Comparison of ENCODE assay signal across 9 cellular contexts in genomic region chr14:89616425-89617141, GRCh38.
DNase-seq lines count a peak whose midpoint lies in the region; ATAC-seq, FAIRE-seq and TF ChIP-seq lines count a peak whose summit lies in the region.
"Had no signal": no experiment of that assay in that cellular context is flagged by ENCODE, and none has a peak within 500 bp of the region (broad histone marks: within the 10 kb centered on the region; RNA-seq: fewer than 3 reads in every experiment).

No MANE protein-coding gene starts in this region.

- H3K36me3 ChIP-seq in small intestine (ENCODE audit: control insufficient read depth in 2 of 2, insufficient read depth in 2 of 2, low read length in 2 of 2) (peaks cover 0 to 2% of the 10 kb centered on the region in 2 donors), left lung (no peaks in the 10 kb centered on the region)

- WGBS in small intestine, 3 donors: 13 to 21% (median 16%) methylated on average over 6 of the region's 6 CpGs

- H3K27ac ChIP-seq in small intestine (ENCODE audit: low read depth in 1 of 2, low read length in 1 of 2): peak overlapping the region; percentile 62 to 70
- peak overlapping the region in 1 of 2 donors; percentile 82 for H3K27ac ChIP-seq in left lung
- H3K27ac ChIP-seq: HL-60 had no signal

- ATAC-seq in GM18505 (IDR thresholded peaks at IDR 0.05; ENCODE audit: unreplicated experiment) (peak; percentile 37), HG02885 (IDR thresholded peaks at IDR 0.05; ENCODE audit: poor library complexity, unreplicated experiment) (peak; percentile 41), left lung (no peak)

- no peaks in the 10 kb centered on the region for H3K9me3 Mint-ChIP-seq in T-helper 1 cell treated with Interleukin-12 subunit alpha and Interleukin-12 subunit beta and Interleukin-4 antibody, amounts not matched to agents 30 μg/mL and 1 μg/mL, for 36 hours

- H3K27me3 ChIP-seq in small intestine (ENCODE audit: control insufficient read depth in 2 of 2, insufficient read depth in 2 of 2, low read length in 2 of 2) (no peaks in the 10 kb centered on the region), left lung (no peaks in the 10 kb centered on the region)

- no peaks in the 10 kb centered on the region for H3K27me3 Mint-ChIP-seq in T-helper 1 cell treated with Interleukin-12 subunit alpha and Interleukin-12 subunit beta and Interleukin-4 antibody, amounts not matched to agents 30 μg/mL and 1 μg/mL, for 36 hours (ENCODE audit: low read depth)

- peaks cover 69% of the 10 kb centered on the region for H3K4me1 Mint-ChIP-seq in T-helper 1 cell treated with Interleukin-12 subunit alpha and Interleukin-12 subunit beta and Interleukin-4 antibody, amounts not matched to agents 30 μg/mL and 1 μg/mL, for 36 hours (ENCODE audit: low read depth)

- H3K4me1 ChIP-seq in small intestine (ENCODE audit: control insufficient read depth in 2 of 2, insufficient read depth in 1 of 2, low read depth in 1 of 2, low read length in 1 of 2) (peaks cover 0 to 18% of the 10 kb centered on the region in 2 donors), left lung (peaks cover 2 to 57% of the 10 kb centered on the region in 2 donors)

- DNase-seq in AG08396 (ENCODE audit: low spot score) (peak; percentile 24), fibroblast of the aortic adventitia (ENCODE audit: low read depth) (peak; percentile 16), small intestine (peak; percentile 41), H4 (ENCODE audit: low spot score) (no peak), left lung (no peak)

- H3K36me3 Mint-ChIP-seq in T-helper 1 cell treated with Interleukin-12 subunit alpha and Interleukin-12 subunit beta and Interleukin-4 antibody, amounts not matched to agents 30 μg/mL and 1 μg/mL, for 36 hours (ENCODE audit: low read depth): peaks cover 8% of the 10 kb centered on the region

- TF ChIP-seq CTCF in fibroblast of the aortic adventitia (IDR thresholded peaks at IDR 0.05; ENCODE audit: insufficient read depth, low read length) (no peak), left lung (IDR thresholded peaks at IDR 0.05) (no peak)

- no peak for FAIRE-seq in small intestine (lab: Jason Lieb, UNC)

- no peak for TF ChIP-seq POLR2A in GM18505 (IDR thresholded peaks at IDR 0.05; ENCODE audit: borderline replicate concordance, extremely low read depth, insufficient read depth, insufficient read length)

- peak overlapping the region; percentile 91 for H3K4me3 Mint-ChIP-seq in T-helper 1 cell treated with Interleukin-12 subunit alpha and Interleukin-12 subunit beta and Interleukin-4 antibody, amounts not matched to agents 30 μg/mL and 1 μg/mL, for 36 hours

- intact Hi-C loops in left lung (cut with DNase I): no loop called here

- H3K9me3 ChIP-seq in small intestine (ENCODE audit: control insufficient read depth, low read depth): no peaks in the 10 kb centered on the region
- no peaks in the 10 kb centered on the region for H3K9me3 ChIP-seq in left lung

- H3K4me3 ChIP-seq in fibroblast of the aortic adventitia (ENCODE audit: low read depth, low read length) (no peak overlapping the region), small intestine (ENCODE audit: low read depth in 1 of 2, low read length in 2 of 2) (peak overlapping the region in 1 of 2 donors; percentile 98), left lung (no peak overlapping the region)

- peak overlapping the region; percentile 97 for H3K27ac Mint-ChIP-seq in T-helper 1 cell treated with Interleukin-12 subunit alpha and Interleukin-12 subunit beta and Interleukin-4 antibody, amounts not matched to agents 30 μg/mL and 1 μg/mL, for 36 hours

Comparison
In these comparisons a context has a peak if more than half of its experiments do, and no peak if none do; other contexts are left out.
1. DNase-seq: peak in AG08396 (single experiment), fibroblast of the aortic adventitia (single experiment) and small intestine (single experiment); none in H4 (single experiment) and left lung (0 of 2).